Comparison of ENCODE assay signal across 22 cellular contexts in the genomic region with DNA sequence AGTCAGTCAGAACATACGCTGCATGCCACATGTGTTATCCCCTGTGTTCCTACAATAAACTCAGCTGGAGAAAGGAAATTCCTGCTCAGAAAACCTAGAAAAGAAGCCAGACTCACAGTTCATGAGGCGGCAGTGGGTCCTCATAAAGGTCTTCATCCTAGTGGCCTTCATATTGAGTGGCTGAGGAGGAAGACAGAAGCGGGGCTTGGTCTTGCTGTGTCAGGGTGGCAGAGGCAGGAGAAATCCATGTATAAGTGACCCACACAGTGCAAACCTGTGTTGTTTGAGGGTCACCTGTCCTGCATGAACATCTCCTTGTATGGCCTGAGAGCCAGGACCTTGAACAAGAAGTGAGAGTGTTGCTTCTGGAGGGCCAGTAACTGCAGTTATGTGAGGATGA. TPM values are rescaled to one million over a fixed set of nuclear protein-coding genes. Genes with fewer than 3 reads are reported as not detected.
A peak's percentile ranks its signal among the peaks of the same experiment; 100 is the strongest.
DNase-seq lines count a peak whose midpoint lies in the region; ATAC-seq and TF ChIP-seq lines count a peak whose summit lies in the region.
"Had no signal": no experiment of that assay in that cellular context is flagged by ENCODE, and none has a peak within 500 bp of the region (broad histone marks: within the 10 kb centered on the region; RNA-seq: fewer than 3 reads in every experiment).

No MANE protein-coding gene starts in this region.

- H3K18ac ChIP-seq in neuronal stem cell (ENCODE audit: low read length), result no peak overlapping the region

- H3K4me3 ChIP-seq in breast epithelium, result no peak overlapping the region
- H3K4me3 ChIP-seq in mammary epithelial cell (replicated peaks in 1 of 3; ENCODE audit: insufficient read depth in 1 of 3, low read depth in 2 of 3, low read length in 3 of 3), result no peak overlapping the region
- H3K4me3 ChIP-seq in H7 (ENCODE audit: insufficient read depth, low read depth, low read length), result no peak overlapping the region
- no peak overlapping the region for H3K4me3 ChIP-seq in neuronal stem cell (ENCODE audit: low read length in 2 of 2)
- H3K4me3 ChIP-seq: BLaER1 treated with 17β-estradiol and CSF1 and Interleukin-3, amounts not matched to agents 10 nM and 100 nM; GM12878 had no signal

- intact Hi-C loops in breast epithelium (cut with DNase I; ENCODE audit: low total_unique reads) (no loop called here), mammary epithelial cell (cut with micrococcal nuclease) (no loop called here)

- H2AFZ ChIP-seq in mammary epithelial cell (ENCODE audit: low read depth, low read length), result no peak overlapping the region
- no peak overlapping the region for H2AFZ ChIP-seq in neuronal stem cell (ENCODE audit: low read length)

- dilution Hi-C loops in mammary epithelial cell (cut with HindIII; ENCODE audit: low sequenced_read_pairs), result no loop called here

- CTCF ChIA-PET in mammary epithelial cell (lab: Charles Lee; ENCODE audit: low non-redundant PET), result no interaction called here

- H2BK15ac ChIP-seq in neuronal stem cell (ENCODE audit: low read length), result no peak overlapping the region

- H3K27ac ChIP-seq in breast epithelium (no peak overlapping the region), mammary epithelial cell (ENCODE audit: insufficient read depth, low read depth, low read length) (no peak overlapping the region), neuronal stem cell (replicated peaks; ENCODE audit: low read length) (no peak overlapping the region)
- H3K27ac ChIP-seq: BLaER1 treated with 17β-estradiol and CSF1 and Interleukin-3, amounts not matched to agents 10 nM and 100 nM had no signal

- H3K4me1 Mint-ChIP-seq in activated T-helper 17 cell treated with anti-CD3 and anti-CD28 coated beads, Interleukin-2, amount 50 U/mL, for 72 hours, result no peaks in the 10 kb centered on the region

- no peaks in the 10 kb centered on the region for H4K20me1 ChIP-seq in mammary epithelial cell (ENCODE audit: insufficient read depth, low read length)

- H3K4me2 ChIP-seq in mammary epithelial cell (ENCODE audit: insufficient read depth, low read depth, low read length) (no peak overlapping the region), neuronal stem cell (ENCODE audit: insufficient read depth, low read length, poor library complexity, severe bottlenecking) (no peak overlapping the region)
- H3K4me2 ChIP-seq: BLaER1 treated with 17β-estradiol and CSF1 and Interleukin-3, amounts not matched to agents 10 nM and 100 nM had no signal

- ATAC-seq in activated T-helper 17 cell treated with anti-CD3 and anti-CD28 coated beads, Interleukin-2, amount 50 U/mL, for 72 hours (replicated peaks), result no peak
- ATAC-seq: CD8-positive, alpha-beta T cell; GM12878; HepG2 had no signal

- no peaks in the 10 kb centered on the region for H3K36me3 ChIP-seq in breast epithelium
- no peaks in the 10 kb centered on the region for H3K36me3 ChIP-seq in mammary epithelial cell (ENCODE audit: insufficient read depth, low read length)
- H3K36me3 ChIP-seq in H7 (replicated peaks; ENCODE audit: control insufficient read depth, insufficient read depth, low read length), result no peaks in the 10 kb centered on the region
- H3K36me3 ChIP-seq in neuronal stem cell (replicated peaks in 1 of 2; ENCODE audit: control insufficient read depth in 2 of 2, insufficient read depth in 2 of 2, low read length in 2 of 2), result no peaks in the 10 kb centered on the region
- H3K36me3 ChIP-seq: BLaER1 treated with 17β-estradiol and CSF1 and Interleukin-3, amounts not matched to agents 10 nM and 100 nM had no signal

- H2BK5ac ChIP-seq in neuronal stem cell (ENCODE audit: low read length), result no peak overlapping the region

- H4K91ac ChIP-seq in neuronal stem cell (ENCODE audit: low read depth, low read length, poor library complexity), result no peak overlapping the region

- peaks cover 6% of the 10 kb centered on the region for H3K9me3 Mint-ChIP-seq in activated T-helper 17 cell treated with anti-CD3 and anti-CD28 coated beads, Interleukin-2, amount 50 U/mL, for 72 hours

- in situ Hi-C loops in mammary epithelial cell (cut with MboI; ENCODE audit: low sequenced_read_pairs in 2 of 2), result loop anchor here in 1 of 2 donors (10.0 kb wide), 1 partner anchor 82 kb away; a partner anchor contains a TSS

- no peak overlapping the region for H4K8ac ChIP-seq in neuronal stem cell (ENCODE audit: low read depth, low read length)

- no peak overlapping the region for H3K9ac ChIP-seq in mammary epithelial cell (ENCODE audit: insufficient read depth, low read length)
- H3K9ac ChIP-seq in neuronal stem cell (ENCODE audit: low read depth, low read length, poor library complexity), result no peak overlapping the region
- H3K9ac ChIP-seq: BLaER1 treated with 17β-estradiol and CSF1 and Interleukin-3, amounts not matched to agents 10 nM and 100 nM had no signal

- no peaks in the 10 kb centered on the region for H3K36me3 Mint-ChIP-seq in activated T-helper 17 cell treated with anti-CD3 and anti-CD28 coated beads, Interleukin-2, amount 50 U/mL, for 72 hours (ENCODE audit: low read depth)
- H3K36me3 Mint-ChIP-seq: CD8-positive, alpha-beta T cell had no signal

- WGBS in mammary epithelial cell (ENCODE audit: low coverage, missing lambda C conversion rate), result 92% methylated on average over 3 of the region's 3 CpGs
- WGBS in neuronal stem cell (ENCODE audit: extremely low coverage in 2 of 2, insufficient read length in 2 of 2, insufficient replicate concordance in 1 of 2), 2 donors, result no CpG with 5 or more reads among the region's 3 CpGs

- DNase-seq in breast epithelium (ENCODE audit: low spot score in 2 of 2) (peak; percentile 3 to 12), mammary epithelial cell (no peak), H7 (peak; percentile 11), neuronal stem cell (ENCODE audit: low spot score) (no peak), NCI-H524 treated with DMSO at 0.1 percent for 48 hours (lab: John Stamatoyannopoulos, UW) (no peak), DMS114 treated with DMSO at 0.1 percent for 48 hours (lab: John Stamatoyannopoulos, UW; ENCODE audit: unreplicated experiment) (no peak)
- DNase-seq: 8988T, Calu3, DMS53, DND-41, EL, GOT3, H9 had no signal

- H3K9me3 ChIP-seq in breast epithelium (peaks cover 0 to 3% of the 10 kb centered on the region in 2 donors), mammary epithelial cell (replicated peaks; ENCODE audit: insufficient read depth, low read length) (peaks cover 4% of the 10 kb centered on the region), neuronal stem cell (replicated peaks in 1 of 2; ENCODE audit: control insufficient read depth in 2 of 2, insufficient read depth in 1 of 2, low read depth in 1 of 2, low read length in 2 of 2) (peaks cover 0 to 3% of the 10 kb centered on the region in 2 donors)

- H2AK5ac ChIP-seq in neuronal stem cell (ENCODE audit: low read depth, low read length), result no peak overlapping the region

- no peak overlapping the region for H3K4ac ChIP-seq in neuronal stem cell (ENCODE audit: low read length)

- no peak overlapping the region for H3K4me3 Mint-ChIP-seq in activated T-helper 17 cell treated with anti-CD3 and anti-CD28 coated beads, Interleukin-2, amount 50 U/mL, for 72 hours
- H3K4me3 Mint-ChIP-seq: B cell; CD8-positive, alpha-beta T cell had no signal

- no peak overlapping the region for H2BK120ac ChIP-seq in neuronal stem cell (ENCODE audit: low read depth, low read length)

- BruUV-seq in mammary epithelial cell (replicated peaks; lab: Mats Ljungman, UMichigan), result no TSS peak

- H3K79me1 ChIP-seq in neuronal stem cell (ENCODE audit: low read depth, low read length), result no peaks in the 10 kb centered on the region

- no peak for TF ChIP-seq CTCF in breast epithelium (IDR thresholded peaks at IDR 0.05)
- no peak for TF ChIP-seq CTCF in mammary epithelial cell (conservative IDR thresholded peaks at IDR 0.05 in 1 of 2, IDR thresholded peaks at IDR 0.05 in 1 of 2; ENCODE audit: extremely low read depth in 1 of 2, insufficient read depth in 1 of 2, low read depth in 1 of 2, low read length in 2 of 2)

- H3K23ac ChIP-seq in neuronal stem cell (ENCODE audit: low read depth, low read length, poor library complexity), result no peak overlapping the region

- H3K4me1 ChIP-seq in breast epithelium (no peaks in the 10 kb centered on the region), mammary epithelial cell (ENCODE audit: insufficient read depth, low read length) (peaks cover 6% of the 10 kb centered on the region), neuronal stem cell (ENCODE audit: control insufficient read depth in 2 of 2, insufficient read depth in 1 of 2, low read depth in 1 of 2, low read length in 2 of 2) (peaks cover 0 to 8% of the 10 kb centered on the region in 2 donors)

- no peak overlapping the region for H3K27ac Mint-ChIP-seq in activated T-helper 17 cell treated with anti-CD3 and anti-CD28 coated beads, Interleukin-2, amount 50 U/mL, for 72 hours
- H3K27ac Mint-ChIP-seq: B cell; CD8-positive, alpha-beta T cell; H9 had no signal

- TF ChIP-seq POLR2A in breast epithelium (IDR thresholded peaks at IDR 0.05), result no peak

- no peaks in the 10 kb centered on the region for H3K79me2 ChIP-seq in mammary epithelial cell (ENCODE audit: insufficient read depth, low read length)

- H3K14ac ChIP-seq in neuronal stem cell (ENCODE audit: low read length), result peak overlapping the region; percentile 66

- peaks cover 47% of the 10 kb centered on the region for H3K27me3 Mint-ChIP-seq in activated T-helper 17 cell treated with anti-CD3 and anti-CD28 coated beads, Interleukin-2, amount 50 U/mL, for 72 hours

- H3K27me3 ChIP-seq in breast epithelium, result peaks cover 3 to 59% of the 10 kb centered on the region in 2 donors
- peaks cover 28% of the 10 kb centered on the region for H3K27me3 ChIP-seq in mammary epithelial cell (ENCODE audit: insufficient read depth, low read length)
- peaks cover 55% of the 10 kb centered on the region for H3K27me3 ChIP-seq in H7 (ENCODE audit: control insufficient read depth, insufficient read depth, low read length)
- peaks cover 32 to 61% (median 53%) of the 10 kb centered on the region in 3 experiments for H3K27me3 ChIP-seq in neuronal stem cell (ENCODE audit: control insufficient read depth in 3 of 3, insufficient read depth in 3 of 3, low read depth in 1 of 3, low read length in 3 of 3)

- H2BK12ac ChIP-seq in neuronal stem cell (ENCODE audit: low read length), result no peak overlapping the region

RNA-seq across cellular contexts. Expression of a gene that starts 4.0 kb away (rescaled TPM):
- under 1 TPM in 1 of 3 donors, not detected in 2; 0.29 TPM for total RNA-seq in breast epithelium
- not detected for total RNA-seq in mammary epithelial cell
- 0.02 TPM for polyA plus RNA-seq in mammary epithelial cell
- not detected for polyA minus RNA-seq in mammary epithelial cell
- total RNA-seq in H7 (2014; rRNA removed; shearing (Covaris generic)), result 0.31 and 0.33 TPM in 2 replicates
- polyA plus RNA-seq in neuronal stem cell (2013, experiment 1 of 2), result 0.01 TPM
- 0.01 TPM for polyA plus RNA-seq in neuronal stem cell (2013, experiment 2 of 2)
- total RNA-seq in activated T-helper 17 cell treated with anti-CD3 and anti-CD28 coated beads, Interleukin-2, amount 50 U/mL, for 72 hours, result not detected
- total RNA-seq: A673, B cell, Calu3, G401, GM12878, HepG2 had no signal
- polyA plus RNA-seq: AG04450, HepG2 had no signal

RNA-seq across cellular contexts. Expression of a gene that starts 55.1 kb away (rescaled TPM):
- total RNA-seq in breast epithelium, result 1 to 10 TPM; 1.1 to 2.5 (median 1.3) TPM
- 1 to 10 TPM; 7.1 to 7.2 TPM for total RNA-seq in mammary epithelial cell
- polyA plus RNA-seq in mammary epithelial cell, result 15.4 TPM
- polyA minus RNA-seq in mammary epithelial cell, result 19.7 TPM
- 3.2 and 4.0 TPM in 2 replicates for total RNA-seq in H7 (2014; rRNA removed; shearing (Covaris generic))
- 0.61 TPM for polyA plus RNA-seq in neuronal stem cell (2013, experiment 1 of 2)
- 0.69 TPM for polyA plus RNA-seq in neuronal stem cell (2013, experiment 2 of 2)
- total RNA-seq in activated T-helper 17 cell treated with anti-CD3 and anti-CD28 coated beads, Interleukin-2, amount 50 U/mL, for 72 hours, result under 1 TPM; 0.09 to 0.24 TPM
- total RNA-seq: A673; B cell; CD8-positive, alpha-beta T cell; GM12878 had no signal
- polyA plus RNA-seq: GM12878, HepG2 had no signal

Comparison
In these comparisons a context has a peak if more than half of its experiments do, and no peak if none do; other contexts are left out.
1. DNase-seq: peak in breast epithelium (2 of 2) and H7 (single experiment); none in mammary epithelial cell (single experiment), neuronal stem cell (single experiment), NCI-H524 treated with DMSO at 0.1 percent for 48 hours (single experiment) and DMS114 treated with DMSO at 0.1 percent for 48 hours (single experiment).